In genomic region chr13:95136638-95137037, GRCh38 we compare ENCODE assay signal across 24 cellular contexts.
DNase-seq lines count a peak whose midpoint lies in the region; ATAC-seq and TF ChIP-seq lines count a peak whose summit lies in the region.
"Had no signal": no experiment of that assay in that cellular context is flagged by ENCODE, and none has a peak within 500 bp of the region (broad histone marks: within the 10 kb centered on the region; RNA-seq: fewer than 3 reads in every experiment).

No MANE protein-coding gene starts in this region.

- H3K4me3 ChIP-seq in A673 (ENCODE audit: low read depth, low read length, poor library complexity, severe bottlenecking) (no peak overlapping the region), GM23338 (no peak overlapping the region), SJCRH30 (no peak overlapping the region), lower lobe of right lung (no peak overlapping the region), stomach (no peak overlapping the region)
- H3K4me3 ChIP-seq: colonic mucosa, transverse colon had no signal

- TF ChIP-seq CTCF in A673 (conservative IDR thresholded peaks at IDR 0.05; ENCODE audit: low read depth, low read length) (no peak), GM23338 (conservative IDR thresholded peaks at IDR 0.05; ENCODE audit: low read depth in 2 of 2) (no peak), lower lobe of right lung (IDR thresholded peaks at IDR 0.05) (no peak), GM13976 (IDR thresholded peaks at IDR 0.05; ENCODE audit: borderline replicate concordance, control extremely low read depth, extremely low read depth, insufficient read depth, missing control alignments) (no peak), stomach (IDR thresholded peaks at IDR 0.05) (no peak)

- no peaks in the 10 kb centered on the region for H3F3A ChIP-seq in GM23338 (replicated peaks; ENCODE audit: low read depth)

- no peak for DNase-seq in A673 (ENCODE audit: low spot score)
- no peak for DNase-seq in GM23338 (ENCODE audit: low spot score)
- no peak for DNase-seq in SJCRH30
- no peak for DNase-seq in lower lobe of right lung
- no peak for DNase-seq in RPMI8226
- DNase-seq in GM13976 (ENCODE audit: low spot score), result no peak
- DNase-seq in DMS79 (lab: John Stamatoyannopoulos, UW), result no peak
- DNase-seq in stomach, result no peak
- DNase-seq: activated T-cell treated with anti-CD3 and anti-CD28 coated beads, Interleukin-2, amount 50 U/mL, for 4 hours; AML-193; colonic mucosa; DMS79 treated with DMSO at 0.1 percent for 48 hours; effector memory CD8-positive, alpha-beta T cell; left ventricle myocardium superior; NCI-H1694; NCI-H2171 treated with DMSO at 0.1 percent for 48 hours; NCI-H524 treated with DMSO at 0.1 percent for 48 hours; posterior cingulate gyrus; stimulated activated naive CD8-positive, alpha-beta T cell treated with anti-CD3 and anti-CD28 coated beads, Interleukin-15, amount 100 ng/mL, for 72 hours; transverse colon had no signal

- intact Hi-C loops in A673 (cut with micrococcal nuclease; ENCODE audit: unreplicated experiment), result no loop called here
- intact Hi-C loops in lower lobe of right lung (cut with DNase I), result no loop called here
- intact Hi-C loops in stomach (cut with DNase I; ENCODE audit: low total_unique reads), result no loop called here

- no peaks in the 10 kb centered on the region for H4K20me1 ChIP-seq in GM23338 (replicated peaks; ENCODE audit: insufficient read depth)

- H3K9me2 ChIP-seq in GM23338 (ENCODE audit: insufficient read depth), result no peaks in the 10 kb centered on the region

- H3K9me3 ChIP-seq in A673 (ENCODE audit: low read depth, low read length, poor library complexity, severe bottlenecking) (no peaks in the 10 kb centered on the region), SJCRH30 (replicated peaks) (no peaks in the 10 kb centered on the region), lower lobe of right lung (no peaks in the 10 kb centered on the region), stomach (no peaks in the 10 kb centered on the region)
- H3K9me3 ChIP-seq: colonic mucosa, transverse colon had no signal

- CTCF ChIA-PET in A673 (lab: Charles Lee), result no interaction called here

- H3K4me3 Mint-ChIP-seq in GM23338, result no peak overlapping the region
- H3K4me3 Mint-ChIP-seq: activated CD4-positive, alpha-beta T cell treated with anti-CD3 and anti-CD28 coated beads for 36 hours; activated naive CD4-positive, alpha-beta T cell treated with anti-CD3 and anti-CD28 coated beads for 36 hours; activated T-cell treated with anti-CD3 and anti-CD28 coated beads, Interleukin-2, amount 50 U/mL, for 4 hours; effector memory CD8-positive, alpha-beta T cell; natural killer cell treated with Interleukin-12 subunit alpha and Interleukin-12 subunit beta and Interleukin-15 and Interleukin-18, amount 100 ng/mL, for 72 hours; stimulated activated naive CD8-positive, alpha-beta T cell treated with anti-CD3 and anti-CD28 coated beads, Interleukin-15, amount 100 ng/mL, for 72 hours had no signal

- H3K4me2 ChIP-seq in GM23338, result no peak overlapping the region

- H3K4me1 ChIP-seq in A673 (ENCODE audit: insufficient read depth, low read length, poor library complexity, severe bottlenecking) (peaks cover 21% of the 10 kb centered on the region), GM23338 (ENCODE audit: insufficient read depth) (peaks cover 6% of the 10 kb centered on the region), SJCRH30 (no peaks in the 10 kb centered on the region; the same call in 1 of the 2 replicates), lower lobe of right lung (no peaks in the 10 kb centered on the region), stomach (no peaks in the 10 kb centered on the region)
- H3K4me1 ChIP-seq: colonic mucosa, transverse colon had no signal

- H3K27me3 Mint-ChIP-seq in GM23338 (ENCODE audit: insufficient read depth, low read depth, poor library complexity), result peaks cover 3% of the 10 kb centered on the region
- H3K27me3 Mint-ChIP-seq: activated CD4-positive, alpha-beta T cell treated with anti-CD3 and anti-CD28 coated beads for 36 hours; effector memory CD8-positive, alpha-beta T cell; natural killer cell treated with Interleukin-12 subunit alpha and Interleukin-12 subunit beta and Interleukin-15 and Interleukin-18, amount 100 ng/mL, for 72 hours; stimulated activated naive CD8-positive, alpha-beta T cell treated with anti-CD3 and anti-CD28 coated beads, Interleukin-15, amount 100 ng/mL, for 72 hours had no signal

- H2AFZ ChIP-seq in GM23338, result no peak overlapping the region

- WGBS in stomach, 5 donors, result 89 to 97% (median 90%) methylated on average over 9 of the region's 9 CpGs

- peaks cover 12% of the 10 kb centered on the region for H3K4me1 Mint-ChIP-seq in GM23338
- H3K4me1 Mint-ChIP-seq: stimulated activated naive CD8-positive, alpha-beta T cell treated with anti-CD3 and anti-CD28 coated beads, Interleukin-15, amount 100 ng/mL, for 72 hours had no signal

- no peak for TF ChIP-seq EP300 in stomach (IDR thresholded peaks at IDR 0.05)

- no peak for ATAC-seq in GM23338
- no peak for ATAC-seq in lower lobe of right lung
- ATAC-seq: activated T-cell treated with anti-CD3 and anti-CD28 coated beads, Interleukin-2, amount 50 U/mL, for 4 hours; effector memory CD8-positive, alpha-beta T cell; left ventricle myocardium superior; sciatic nerve had no signal

- H3K36me3 ChIP-seq in A673 (ENCODE audit: insufficient read depth, low read length, poor library complexity, severe bottlenecking), result no peaks in the 10 kb centered on the region
- H3K36me3 ChIP-seq in GM23338 (ENCODE audit: insufficient read depth), result no peaks in the 10 kb centered on the region
- peaks cover 5% of the 10 kb centered on the region; the same call in 1 of the 2 replicates for H3K36me3 ChIP-seq in SJCRH30
- H3K36me3 ChIP-seq in lower lobe of right lung, result peaks cover 5% of the 10 kb centered on the region
- peaks cover 0 to 19% (median under 1%) of the 10 kb centered on the region in 4 donors for H3K36me3 ChIP-seq in stomach
- H3K36me3 ChIP-seq: colonic mucosa, transverse colon had no signal

- peak overlapping the region; percentile 10; the same call in 1 of the 2 replicates for H3K27ac Mint-ChIP-seq in GM23338
- H3K27ac Mint-ChIP-seq: activated CD4-positive, alpha-beta T cell treated with anti-CD3 and anti-CD28 coated beads for 36 hours; activated naive CD4-positive, alpha-beta T cell treated with anti-CD3 and anti-CD28 coated beads for 36 hours; effector memory CD8-positive, alpha-beta T cell; natural killer cell treated with Interleukin-12 subunit alpha and Interleukin-12 subunit beta and Interleukin-15 and Interleukin-18, amount 100 ng/mL, for 72 hours; stimulated activated naive CD8-positive, alpha-beta T cell treated with anti-CD3 and anti-CD28 coated beads, Interleukin-15, amount 100 ng/mL, for 72 hours had no signal

- no TSS peak for BruUV-seq in A673 (replicated peaks; lab: Mats Ljungman, UMichigan)

- H3K36me3 Mint-ChIP-seq in GM23338 (ENCODE audit: low read depth), result peaks cover 3% of the 10 kb centered on the region; the same call in 1 of the 3 replicates

- H3K27me3 ChIP-seq in A673 (replicated peaks; ENCODE audit: insufficient read depth, low read depth, low read length, poor library complexity) (no peaks in the 10 kb centered on the region), GM23338 (ENCODE audit: insufficient read depth) (no peaks in the 10 kb centered on the region), SJCRH30 (no peaks in the 10 kb centered on the region), lower lobe of right lung (ENCODE audit: low read depth) (no peaks in the 10 kb centered on the region), stomach (peaks cover 0 to 10% (median 0%) of the 10 kb centered on the region in 3 donors)
- H3K27me3 ChIP-seq: colonic mucosa, transverse colon had no signal

- H3K27ac ChIP-seq in A673 (ENCODE audit: low read depth, low read length, poor library complexity, severe bottlenecking) (peak overlapping the region; percentile 6), GM23338 (ENCODE audit: low read depth) (no peak overlapping the region), SJCRH30 (peak overlapping the region; percentile 42), lower lobe of right lung (peak overlapping the region; percentile 7), stomach (peak overlapping the region in 2 of 5 donors; percentile 9 to 65)
- H3K27ac ChIP-seq: colonic mucosa, transverse colon had no signal

- TF ChIP-seq POLR2A in stomach (IDR thresholded peaks at IDR 0.05), result no peak

- no peaks in the 10 kb centered on the region for H3K9me3 Mint-ChIP-seq in GM23338
- H3K9me3 Mint-ChIP-seq: activated naive CD4-positive, alpha-beta T cell treated with anti-CD3 and anti-CD28 coated beads for 36 hours; activated T-cell treated with anti-CD3 and anti-CD28 coated beads, Interleukin-2, amount 50 U/mL, for 4 hours; effector memory CD8-positive, alpha-beta T cell; natural killer cell treated with Interleukin-12 subunit alpha and Interleukin-12 subunit beta and Interleukin-15 and Interleukin-18, amount 100 ng/mL, for 72 hours; stimulated activated naive CD8-positive, alpha-beta T cell treated with anti-CD3 and anti-CD28 coated beads, Interleukin-15, amount 100 ng/mL, for 72 hours had no signal

- no peaks in the 10 kb centered on the region for H3K79me2 ChIP-seq in GM23338 (replicated peaks; ENCODE audit: insufficient read depth)

- POLR2A ChIA-PET in A673 (lab: Charles Lee; ENCODE audit: low non-redundant PET), result no interaction called here

- in situ Hi-C loops in GM13976 (cut with MboI; ENCODE audit: low sequenced_read_pairs, unreplicated experiment), result no loop called here

TF ChIP-seq in GM23338, 12 proteins besides CTCF, POLR2A, EP300 and RAD21 (continues in another document):
- no peak for TF ChIP-seq ZNF114 (CRISPR knock-in tag; IDR thresholded peaks at IDR 0.05)
- TF ChIP-seq ETS1 (IDR thresholded peaks at IDR 0.05), result no peak
- no peak for TF ChIP-seq ZNF331 (CRISPR knock-in tag; IDR thresholded peaks at IDR 0.05; ENCODE audit: low read depth)
- no peak for TF ChIP-seq EZH2phosphoT487 (IDR thresholded peaks at IDR 0.05; ENCODE audit: unreplicated experiment)
- no peak for TF ChIP-seq CREB1 (CRISPR knock-in tag; IDR thresholded peaks at IDR 0.05; ENCODE audit: low read depth)
- no peak for TF ChIP-seq STAT1 (IDR thresholded peaks at IDR 0.05; ENCODE audit: unreplicated experiment)
